Comparison of ENCODE assay signal across 20 cellular contexts in the genomic region with DNA sequence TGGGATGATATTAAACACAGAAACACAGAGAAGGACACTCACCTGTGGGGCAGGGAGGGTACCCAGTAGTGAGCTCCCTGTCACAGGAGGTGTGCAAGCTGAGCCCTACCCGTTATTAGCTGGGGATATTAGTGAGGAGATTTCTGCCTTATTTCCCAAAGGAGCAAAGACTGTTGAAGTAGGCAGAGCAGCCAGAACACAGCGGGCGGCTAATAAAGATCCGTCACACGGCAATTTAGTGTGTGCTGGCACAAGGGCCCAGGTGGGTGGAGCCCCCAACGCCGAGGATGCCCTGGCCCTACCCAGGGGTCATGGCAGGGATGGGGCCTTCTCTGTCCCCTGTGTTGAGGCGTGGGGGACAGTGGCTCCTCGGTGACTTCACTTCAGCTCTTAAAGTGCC. TPM values are rescaled to one million over a fixed set of nuclear protein-coding genes. Genes with fewer than 3 reads are reported as not detected.
DNase-seq lines count a peak whose midpoint lies in the region; ATAC-seq and TF ChIP-seq lines count a peak whose summit lies in the region.
"Had no signal": no experiment of that assay in that cellular context is flagged by ENCODE, and none has a peak within 500 bp of the region (broad histone marks: within the 10 kb centered on the region; RNA-seq: fewer than 3 reads in every experiment).

No MANE protein-coding gene starts in this region.

- H3K36me3 Mint-ChIP-seq in nephron (ENCODE audit: low read depth) = no peaks in the 10 kb centered on the region
- H3K36me3 Mint-ChIP-seq: CD8-positive, alpha-beta T cell had no signal

- peaks cover 73% of the 10 kb centered on the region for H3K4me1 Mint-ChIP-seq in nephron

- H3K9ac ChIP-seq in OCI-LY3 (ENCODE audit: low read length) = no peak overlapping the region

- BruUV-seq in A673 (replicated peaks; lab: Mats Ljungman, UMichigan) = no TSS peak

- H3K4me3 ChIP-seq in A673 (ENCODE audit: low read depth, low read length, poor library complexity, severe bottlenecking) = no peak overlapping the region
- no peak overlapping the region for H3K4me3 ChIP-seq in OCI-LY3 (ENCODE audit: low read length)
- H3K4me3 ChIP-seq: PC-9 had no signal

- peaks cover 44% of the 10 kb centered on the region for H3K27me3 Mint-ChIP-seq in nephron (ENCODE audit: low read depth)

- H3K27ac ChIP-seq in A673 (ENCODE audit: low read depth, low read length, poor library complexity, severe bottlenecking) (peak overlapping the region; percentile 52), OCI-LY3 (ENCODE audit: low read length) (no peak overlapping the region)
- H3K27ac ChIP-seq: 22Rv1, PC-9 had no signal

- no peaks in the 10 kb centered on the region for H3K9me3 Mint-ChIP-seq in nephron
- H3K9me3 Mint-ChIP-seq: CD8-positive, alpha-beta T cell had no signal

- no peaks in the 10 kb centered on the region for H3K79me2 ChIP-seq in OCI-LY3 (ENCODE audit: low read length)

- no peak for ATAC-seq in esophagus mucosa
- ATAC-seq: CD8-positive, alpha-beta T cell had no signal

- intact Hi-C loops in A673 (cut with micrococcal nuclease; ENCODE audit: unreplicated experiment) = no loop called here

- H3K36me3 ChIP-seq in A673 (ENCODE audit: insufficient read depth, low read length, poor library complexity, severe bottlenecking) (no peaks in the 10 kb centered on the region), OCI-LY3 (replicated peaks; ENCODE audit: low read depth, low read length) (no peaks in the 10 kb centered on the region)

- CTCF ChIA-PET in A673 (lab: Charles Lee) = interaction anchor here (0.6 kb wide), 1 partner anchor 9 kb away, joined by 3 read pairs; no protein-coding TSS in a partner anchor

- POLR2A ChIA-PET in A673 (lab: Charles Lee; ENCODE audit: low non-redundant PET) = interaction anchor here (0.6 kb wide), 1 partner anchor 818 kb away, joined by 6 read pairs; no protein-coding TSS in a partner anchor

- no peaks in the 10 kb centered on the region for H3K9me3 ChIP-seq in A673 (ENCODE audit: low read depth, low read length, poor library complexity, severe bottlenecking)
- no peaks in the 10 kb centered on the region for H3K9me3 ChIP-seq in OCI-LY3 (ENCODE audit: insufficient read depth, low read length)

- H3K27me3 ChIP-seq in A673 (replicated peaks; ENCODE audit: insufficient read depth, low read depth, low read length, poor library complexity) (no peaks in the 10 kb centered on the region), OCI-LY3 (ENCODE audit: low read depth, low read length) (no peaks in the 10 kb centered on the region)

- TF ChIP-seq CTCF in A673 (conservative IDR thresholded peaks at IDR 0.05; ENCODE audit: low read depth, low read length) (no peak), OCI-LY3 (IDR thresholded peaks at IDR 0.05; ENCODE audit: low read depth, low read length) (no peak), nephron (IDR thresholded peaks at IDR 0.05; ENCODE audit: unreplicated experiment in 3 of 3) (no peak)

- H2AFZ ChIP-seq in OCI-LY3 (ENCODE audit: low read depth, low read length) = peak overlapping the region; percentile 52; the same call in 1 of the 2 replicates
- H2AFZ ChIP-seq: PC-9 had no signal

- peak overlapping the region; percentile 74; the same call in 1 of the 2 replicates for H3K4me2 ChIP-seq in OCI-LY3 (ENCODE audit: low read length)
- H3K4me2 ChIP-seq: PC-9 had no signal

- no peak overlapping the region for H3K4me3 Mint-ChIP-seq in nephron
- H3K4me3 Mint-ChIP-seq: CD8-positive, alpha-beta T cell had no signal

- peak; percentile 48 for DNase-seq in DMS 273 (lab: John Stamatoyannopoulos, UW; ENCODE audit: unreplicated experiment)
- no peak for DNase-seq in DMS 273 treated with DMSO at 0.1 percent for 48 hours (lab: John Stamatoyannopoulos, UW)
- DNase-seq in A673 (ENCODE audit: low spot score) = peak; percentile 73
- no peak for DNase-seq in activated CD8-positive, alpha-beta memory T cell treated with anti-CD3 and anti-CD28 coated beads, Interleukin-2, amount 50 U/mL, for 4 hours
- no peak for DNase-seq in cerebellar nuclear complex (lab: John Stamatoyannopoulos, UW)
- DNase-seq: AML-193; C1 segment of cervical spinal cord; Calu3; CD8-positive, alpha-beta T cell; GF-D8; GOT3; Kasumi-1; NCI-H187; NCI-H524 treated with DMSO at 0.1 percent for 48 hours; PC-9; SIG-M5 had no signal

- H3K4me1 ChIP-seq in A673 (ENCODE audit: insufficient read depth, low read length, poor library complexity, severe bottlenecking) (peaks cover 77% of the 10 kb centered on the region), OCI-LY3 (ENCODE audit: low read length) (peaks cover 39% of the 10 kb centered on the region)

- H3K27ac Mint-ChIP-seq in nephron = peak overlapping the region in 2 of 3 experiments; percentile 78 to 91
- H3K27ac Mint-ChIP-seq: CD8-positive, alpha-beta T cell had no signal

- H4K20me1 ChIP-seq in OCI-LY3 (ENCODE audit: insufficient read depth, low read length) = no peaks in the 10 kb centered on the region

RNA-seq across cellular contexts. Expression of a gene that starts 8.3 kb away (rescaled TPM):
- total RNA-seq in A673 (2021) (23.3 and 23.5 TPM in 2 replicates), esophagus mucosa (0.52 TPM)
- total RNA-seq: CD8-positive, alpha-beta T cell had no signal

Comparison
In these comparisons a context has a peak if more than half of its experiments do, and no peak if none do; other contexts are left out.
1. DNase-seq: peak in DMS 273 (single experiment) and A673 (single experiment); none in DMS 273 treated with DMSO at 0.1 percent for 48 hours (single experiment), activated CD8-positive, alpha-beta memory T cell treated with anti-CD3 and anti-CD28 coated beads, Interleukin-2, amount 50 U/mL, for 4 hours (single experiment) and cerebellar nuclear complex (0 of 2).
2. RNA of a gene that starts 8.3 kb away (total RNA-seq): 23.3 to 23.5 TPM in A673; 0.52 TPM in esophagus mucosa (single experiment); every median in the first group is over 10 times any median in the second.